In the genomic region with DNA sequence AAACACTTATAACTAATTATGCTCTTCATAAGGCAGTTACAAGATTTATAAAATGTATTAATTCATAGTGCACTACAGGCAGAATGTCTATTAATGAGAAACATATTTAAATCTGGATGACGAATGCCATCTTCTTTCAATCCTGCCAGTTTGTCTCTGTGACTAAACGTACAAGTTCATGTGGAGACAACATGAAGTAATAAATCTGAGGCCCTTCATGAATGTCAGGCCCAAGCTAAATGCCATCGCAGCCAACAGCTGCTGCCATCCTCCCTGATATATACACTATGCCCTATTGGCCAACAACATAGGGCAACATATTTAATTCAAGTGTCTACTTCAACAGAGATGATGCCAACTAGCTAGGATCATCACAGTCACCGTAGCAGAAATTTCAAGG, we compare ENCODE assay signal across 20 cellular contexts.
"Had no signal": no experiment of that assay in that cellular context is flagged by ENCODE, and none has a peak within 500 bp of the region (broad histone marks: within the 10 kb centered on the region; RNA-seq: fewer than 3 reads in every experiment).

No MANE protein-coding gene starts in this region.

- H3K36me3 ChIP-seq: neural progenitor cell, ovary, spleen, thoracic aorta had no signal

- H3K4me3 ChIP-seq: coronary artery, hepatocyte, mucosa of descending colon, neural progenitor cell, ovary, spleen, thoracic aorta had no signal

- H3K9ac ChIP-seq: neural progenitor cell had no signal

- H3K27me3 ChIP-seq: hepatocyte, neural progenitor cell, ovary, spleen had no signal

- H3K4me2 ChIP-seq: hepatocyte, neural progenitor cell had no signal

- H2AFZ ChIP-seq: hepatocyte, neural progenitor cell had no signal

- ATAC-seq: activated CD8-positive, alpha-beta T cell treated with anti-CD3 and anti-CD28 coated beads, Interleukin-2, amount 10 ng/mL, durations not matched to agents 7 days and 5 days; left cardiac atrium; mucosa of descending colon; sciatic nerve; stimulated activated naive B cell treated with anti-CD40 and anti-IgM and Interleukin-4, amounts not matched to agents 10 μg/mL and 1 μg/mL and 100 μg/mL, for 72 hours had no signal

- H3K27ac ChIP-seq: coronary artery, hepatocyte, neural progenitor cell, spleen, thoracic aorta had no signal

- DNase-seq: activated CD4-positive, alpha-beta T cell treated with anti-CD3 and anti-CD28 coated beads, Interleukin-2, amount 10 ng/mL, durations not matched to agents 24 days and 14 days; activated CD8-positive, alpha-beta T cell treated with anti-CD3 and anti-CD28 coated beads, Interleukin-2, amount 10 ng/mL, durations not matched to agents 7 days and 5 days; activated naive CD4-positive, alpha-beta T cell treated with anti-CD3 and anti-CD28 coated beads for 36 hours; activated T-cell treated with anti-CD3 and anti-CD28 coated beads, Interleukin-2, amount 50 U/mL, for 24 hours; anterior cingulate cortex; effector CD4-positive, alpha-beta T cell; left cardiac atrium; mesenchymal stem cell; mucosa of descending colon; naive B cell; ovary; spleen; stimulated activated naive B cell treated with anti-CD40 and anti-IgM and Interleukin-4, amounts not matched to agents 10 μg/mL and 1 μg/mL and 100 μg/mL, for 72 hours; T-helper 1 cell; T-helper 9 cell had no signal

- H3K9me3 ChIP-seq: mucosa of descending colon, ovary, spleen, thoracic aorta had no signal
